10 cellular contexts compared by ENCODE assay signal in the genomic region with DNA sequence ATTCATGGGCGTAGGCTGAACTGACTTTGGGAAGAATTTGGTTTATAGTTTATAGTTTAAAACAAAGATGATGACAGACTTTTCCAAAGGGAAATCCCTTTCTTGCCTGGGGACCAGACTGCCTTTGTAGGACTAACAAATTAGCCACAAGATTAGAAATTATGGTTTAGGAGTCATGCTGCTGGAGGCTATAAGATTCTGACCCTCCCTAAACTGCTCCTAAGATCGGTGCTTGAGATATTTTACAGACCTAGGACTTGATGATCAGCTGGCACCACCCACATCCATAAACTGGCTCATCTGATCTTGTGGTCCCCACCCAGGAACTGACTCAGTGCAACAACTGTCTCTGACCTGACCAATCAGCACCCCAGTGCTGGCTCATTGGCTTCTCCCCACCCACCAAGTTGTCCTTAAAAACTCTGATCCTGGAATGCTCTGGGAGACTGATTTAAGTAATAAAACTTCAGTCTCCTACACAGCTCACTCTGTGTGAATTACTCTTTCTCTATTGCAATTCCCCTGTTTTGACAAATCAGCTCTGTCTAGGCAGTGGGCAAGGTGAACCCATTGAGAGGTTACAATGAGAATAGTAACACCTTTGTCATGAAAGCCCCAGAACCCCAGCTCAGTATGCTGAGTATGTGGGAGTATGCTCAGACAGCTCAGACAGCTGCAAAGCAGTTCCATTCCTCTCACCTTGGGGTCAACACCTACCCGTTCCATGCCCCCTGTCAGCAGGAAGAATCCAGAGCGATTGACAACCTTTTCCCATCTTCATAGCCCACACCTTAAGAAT. TPM values are rescaled to one million over a fixed set of nuclear protein-coding genes. Genes with fewer than 3 reads are reported as not detected.
A peak's percentile ranks its signal among the peaks of the same experiment; 100 is the strongest.
DNase-seq lines count a peak whose midpoint lies in the region; ATAC-seq, FAIRE-seq and TF ChIP-seq lines count a peak whose summit lies in the region.
"Had no signal": no experiment of that assay in that cellular context is flagged by ENCODE, and none has a peak within 500 bp of the region (broad histone marks: within the 10 kb centered on the region; RNA-seq: fewer than 3 reads in every experiment).

No MANE protein-coding gene starts in this region.

- FAIRE-seq in GM12878 (lab: Jason Lieb, UNC) = peak; percentile 74

- POLR2A ChIA-PET in GM12878 (lab: Charles Lee) = interaction anchor here (0.5 to 1.5 kb wide), 5 partner anchors 16 to 106 kb away, joined by 3 to 6 read pairs (median 4); no protein-coding TSS in a partner anchor

- no peak overlapping the region for H2BK5ac ChIP-seq in mesenchymal stem cell (ENCODE audit: low read depth, low read length, poor library complexity, severe bottlenecking)

- SMC1A ChIA-PET in GM12878 (lab: Charles Lee; ENCODE audit: uncharacterized antibody, unreplicated experiment) = interaction anchor here (0.8 to 2.0 kb wide), 4 partner anchors 10 to 50 kb away, joined by 3 to 8 read pairs (median 5); no protein-coding TSS in a partner anchor

- peak; percentile 93 for DNase-seq in EL
- peak in 69 of 76 experiments; percentile 32 to 86 (median 69) for DNase-seq in HUDEP-2 (lab: John Stamatoyannopoulos, UW; ENCODE audit: unreplicated experiment in 76 of 76)
- DNase-seq in GM12878 (ENCODE audit: low read depth, low spot score) = no peak
- DNase-seq in mesenchymal stem cell = peak; percentile 66
- DNase-seq in DMS 273 (lab: John Stamatoyannopoulos, UW; ENCODE audit: unreplicated experiment) = no peak
- no peak for DNase-seq in cerebellum (ENCODE audit: low spot score)
- DNase-seq in GM19238 (ENCODE audit: insufficient read length, low spot score) = no peak
- DNase-seq: NCI-H345, occipital lobe had no signal

- BruUV-seq in GM12878 (replicated peaks; lab: Mats Ljungman, UMichigan) = no TSS peak

- peaks cover 2% of the 10 kb centered on the region; the same call in 2 of the 3 replicates for H3K9me3 ChIP-seq in GM12878 (replicated peaks; ENCODE audit: control insufficient read depth, insufficient read depth, low read length)
- no peaks in the 10 kb centered on the region for H3K9me3 ChIP-seq in mesenchymal stem cell (ENCODE audit: control insufficient read depth, low read length)

- H3K36me3 ChIP-seq in GM12878 (ENCODE audit: control insufficient read depth in 2 of 2, insufficient read depth in 2 of 2, low read length in 1 of 2) (no peaks in the 10 kb centered on the region; a peak in 1 of 4 replicates), mesenchymal stem cell (ENCODE audit: control insufficient read depth in 1 of 2, insufficient read depth in 2 of 2, low read depth in 1 of 2, low read length in 2 of 2) (no peaks in the 10 kb centered on the region)

- no peaks in the 10 kb centered on the region for H4K20me1 ChIP-seq in GM12878 (ENCODE audit: control insufficient read depth, insufficient read depth)

- no peak overlapping the region for H3K18ac ChIP-seq in mesenchymal stem cell (ENCODE audit: low read depth in 1 of 2, low read length in 2 of 2)

- ATAC-seq in GM12878 = peak; percentile 44; the same call in 2 of the 3 replicates
- no peak for ATAC-seq in HG02970 (IDR thresholded peaks at IDR 0.05; ENCODE audit: low FRiP score, unreplicated experiment)

- H2AFZ ChIP-seq in GM12878 (ENCODE audit: control insufficient read depth, low read depth, low read length) (no peak overlapping the region), mesenchymal stem cell (ENCODE audit: low read depth, low read length) (no peak overlapping the region)

- H3K27ac ChIP-seq in GM12878 (ENCODE audit: control insufficient read depth, insufficient read depth) (no peak overlapping the region), mesenchymal stem cell (ENCODE audit: low read length, poor library complexity, severe bottlenecking) (no peak overlapping the region)

- H3K4me3 ChIP-seq in GM12878 (no peak overlapping the region), mesenchymal stem cell (ENCODE audit: insufficient read depth in 1 of 2, low read depth in 1 of 2, low read length in 2 of 2) (peak overlapping the region in 1 of 2 experiments; percentile 53)

- intact Hi-C loops in GM12878 (cut with micrococcal nuclease; ENCODE audit: unreplicated experiment) = no loop called here

- H3K4me1 ChIP-seq in GM12878 (ENCODE audit: control insufficient read depth, insufficient read depth, low read length) (peaks cover 32% of the 10 kb centered on the region), mesenchymal stem cell (ENCODE audit: control insufficient read depth, insufficient read depth, low read depth, low read length) (no peaks in the 10 kb centered on the region)

- H3K79me1 ChIP-seq in mesenchymal stem cell (replicated peaks; ENCODE audit: low read length, poor library complexity, severe bottlenecking) = no peaks in the 10 kb centered on the region

- H2BK12ac ChIP-seq in mesenchymal stem cell (ENCODE audit: low read length in 2 of 2) = no peak overlapping the region

- H2AK5ac ChIP-seq in mesenchymal stem cell (ENCODE audit: low read length, severe bottlenecking) = no peak overlapping the region

- no peak for TF ChIP-seq CTCF in GM12878 (IDR thresholded peaks at IDR 0.05 in 2 of 3, conservative IDR thresholded peaks at IDR 0.05 in 1 of 3; ENCODE audit: control insufficient read depth in 2 of 3, extremely low read depth in 1 of 3, insufficient read depth in 1 of 3, low read depth in 3 of 3, low read length in 3 of 3)

- no peak overlapping the region for H4K8ac ChIP-seq in mesenchymal stem cell (ENCODE audit: low read length)

- H2BK120ac ChIP-seq in mesenchymal stem cell (ENCODE audit: low read depth, low read length) = no peak overlapping the region

- H3K27me3 ChIP-seq in GM12878 (replicated peaks in 1 of 2; ENCODE audit: control insufficient read depth in 2 of 2, insufficient read depth in 2 of 2, low read length in 1 of 2) = no peaks in the 10 kb centered on the region
- peaks cover 0 to 6% of the 10 kb centered on the region in 2 experiments for H3K27me3 ChIP-seq in mesenchymal stem cell (ENCODE audit: control insufficient read depth in 1 of 2, insufficient read depth in 1 of 2, low read length in 2 of 2)

- CTCF ChIA-PET in GM12878 (lab: Yijun Ruan, JAX) = interaction anchor here (1.2 to 2.0 kb wide), 2 partner anchors 49 to 107 kb away, joined by 3 to 7 read pairs; no protein-coding TSS in a partner anchor

- in situ Hi-C loops in GM12878 (cut with MboI) = no loop called here

- RAD21 ChIA-PET in GM12878 (lab: Charles Lee; ENCODE audit: unreplicated experiment) = interaction anchor here (1.3 to 2.5 kb wide), 3 partner anchors 10 to 107 kb away, joined by 3 to 8 read pairs (median 5); no protein-coding TSS in a partner anchor

- H2BK15ac ChIP-seq in mesenchymal stem cell (ENCODE audit: low read depth, poor library complexity, severe bottlenecking) = no peak overlapping the region

- no peak overlapping the region for H4K91ac ChIP-seq in mesenchymal stem cell (ENCODE audit: low read length)

- no peaks in the 10 kb centered on the region for H3K79me2 ChIP-seq in GM12878 (ENCODE audit: control insufficient read depth, insufficient read depth, low read length)

- H3K9ac ChIP-seq in GM12878 (ENCODE audit: control insufficient read depth, insufficient read depth, low read length) = no peak overlapping the region
- H3K9ac ChIP-seq in mesenchymal stem cell (ENCODE audit: low read length) = peak overlapping the region; percentile 67

- no peak for TF ChIP-seq POLR2A in GM12878 (IDR thresholded peaks at IDR 0.05; ENCODE audit: low read depth, low read length)

- H3K4me2 ChIP-seq in GM12878 (ENCODE audit: control insufficient read depth, insufficient read depth) (no peak overlapping the region; the same call in 1 of the 2 replicates), mesenchymal stem cell (ENCODE audit: low read length, poor library complexity, severe bottlenecking) (no peak overlapping the region)

- no peak overlapping the region for H3K4ac ChIP-seq in mesenchymal stem cell (ENCODE audit: low read depth in 1 of 2, low read length in 2 of 2)

- no peak overlapping the region for H3K23ac ChIP-seq in mesenchymal stem cell (ENCODE audit: low read length in 2 of 2)

- WGBS in GM12878 (ENCODE audit: insufficient coverage, insufficient replicate concordance, low lambda C conversion rate, missing lambda C conversion rate) = 82% methylated on average over 4 of the region's 4 CpGs
- 82% methylated on average over 2 of the region's 4 CpGs for WGBS in mesenchymal stem cell

- TF ChIP-seq RAD21 in GM12878 (IDR thresholded peaks at IDR 0.05; ENCODE audit: insufficient read depth, low read depth, low read length) = no peak

- H3K14ac ChIP-seq in mesenchymal stem cell (ENCODE audit: low read length in 2 of 2) = no peak overlapping the region

- no peak for TF ChIP-seq EP300 in GM12878 (IDR thresholded peaks at IDR 0.05; ENCODE audit: borderline replicate concordance in 1 of 2, control insufficient read depth in 1 of 2, low read depth in 2 of 2, low read length in 2 of 2)

RNA-seq across cellular contexts. Expression of a gene that starts 51.6 kb away (rescaled TPM):
- 108 and 121 TPM in 2 replicates for total RNA-seq in GM12878 (2013; cell fraction: nucleolus; rRNA removed)
- total RNA-seq in GM12878 (2014; rRNA removed) (38.5 and 48.8 TPM in 2 replicates), GM12878 (2014; rRNA removed; fragmentation: Illumina TruSeq; extraction: Trizol) (15.2 and 18.1 TPM in 2 replicates), GM12878 (2021) (128 and 139 TPM in 2 replicates), cerebellum (2.2 TPM)
- polyA plus RNA-seq in GM12878 (2011; ENCODE audit: low read depth) = 33.7 TPM
- polyA plus RNA-seq in GM12878 (2011; rRNA removed) (3.2 and 10.2 TPM in 2 replicates), GM12878 (2014; fragmentation: Illumina TruSeq; extraction: Trizol) (10.5 and 31.2 TPM in 2 replicates), GM12878 (2014; fragmentation: Nextera tagmentation; extraction: Ambion mirVana) (1 to 10 TPM; 2.3 to 4.9 TPM), GM12878 (2014; rRNA removed) (40.6 and 54.3 TPM in 2 replicates), GM12878 (2016; fragmentation: Nextera tagmentation; extraction: Ambion mirVana) (10 to 100 TPM; 34.7 to 39.0 TPM)
- 15.1 and 18.0 TPM in 2 replicates for polyA plus RNA-seq in GM12878 (2011; cell fraction: cytosol; rRNA removed)
- polyA plus RNA-seq in GM12878 (2011; cell fraction: nucleus; rRNA removed) = 44.7 and 61.7 TPM in 2 replicates
- 64.9 and 75.4 TPM in 2 replicates for polyA plus RNA-seq in GM12878 (2012)
- 29.1 and 50.3 TPM in 2 replicates for polyA minus RNA-seq in GM12878 (2011; rRNA and poly(A)+ RNA removed)
- polyA minus RNA-seq in GM12878 (2011; cell fraction: cytosol; rRNA and poly(A)+ RNA removed) = 37.0 and 37.7 TPM in 2 replicates
- polyA minus RNA-seq in GM12878 (2011; cell fraction: nucleus; rRNA and poly(A)+ RNA removed) = 39.8 and 79.0 TPM in 2 replicates
- polyA plus RNA-seq in mesenchymal stem cell (2013, experiment 1 of 2) = 12.4 TPM
- 12.2 TPM for polyA plus RNA-seq in mesenchymal stem cell (2013, experiment 2 of 2)

Comparison
In these comparisons a context has a peak if more than half of its experiments do, and no peak if none do; other contexts are left out.
1. DNase-seq: peak in EL (single experiment), HUDEP-2 (69 of 76) and mesenchymal stem cell (single experiment); none in GM12878 (single experiment), DMS 273 (single experiment), cerebellum (single experiment) and GM19238 (single experiment).